Comparison of ENCODE assay signal across 24 cellular contexts in genomic region chr12:106308611-106309010, GRCh38. TPM values are rescaled to one million over a fixed set of nuclear protein-coding genes. Genes with fewer than 3 reads are reported as not detected.
DNase-seq lines count a peak whose midpoint lies in the region; ATAC-seq and TF ChIP-seq lines count a peak whose summit lies in the region.
"Had no signal": no experiment of that assay in that cellular context is flagged by ENCODE, and none has a peak within 500 bp of the region (broad histone marks: within the 10 kb centered on the region; RNA-seq: fewer than 3 reads in every experiment).

No MANE protein-coding gene starts in this region.

- H3K27me3 Mint-ChIP-seq in activated CD4-positive, alpha-beta T cell treated with anti-CD3 and anti-CD28 coated beads for 36 hours = no peaks in the 10 kb centered on the region
- no peaks in the 10 kb centered on the region for H3K27me3 Mint-ChIP-seq in activated T-helper 17 cell treated with anti-CD3 and anti-CD28 coated beads, Interleukin-2, amount 50 U/mL, for 72 hours
- H3K27me3 Mint-ChIP-seq: activated CD4-positive, alpha-beta memory T cell treated with anti-CD3 and anti-CD28 coated beads for 36 hours had no signal

- H3K4me2 ChIP-seq in hepatocyte = peak overlapping the region; percentile 63
- H3K4me2 ChIP-seq: A549 had no signal

- no peak overlapping the region for H3K4me3 ChIP-seq in hepatocyte
- H3K4me3 ChIP-seq: A549, GM12878, mucosa of descending colon, right lobe of liver had no signal

- H3K4me3 Mint-ChIP-seq in activated CD4-positive, alpha-beta T cell treated with anti-CD3 and anti-CD28 coated beads for 36 hours = no peak overlapping the region
- peak overlapping the region; percentile 93 for H3K4me3 Mint-ChIP-seq in activated T-helper 17 cell treated with anti-CD3 and anti-CD28 coated beads, Interleukin-2, amount 50 U/mL, for 72 hours
- H3K4me3 Mint-ChIP-seq in stimulated activated effector memory CD8-positive, alpha-beta T cell treated with anti-CD3 and anti-CD28 coated beads, Interleukin-12 subunit alpha, Interleukin-12 subunit beta, amount 100 ng/mL, for 72 hours = no peak overlapping the region
- H3K4me3 Mint-ChIP-seq: activated CD4-positive, alpha-beta memory T cell treated with anti-CD3 and anti-CD28 coated beads for 36 hours; activated T-cell treated with anti-CD3 and anti-CD28 coated beads, Interleukin-2, amount 50 U/mL, for 4 hours had no signal

- H3K4me1 ChIP-seq in hepatocyte (ENCODE audit: insufficient read depth) = peaks cover 47% of the 10 kb centered on the region

- peak overlapping the region; percentile 85 for H3K27ac ChIP-seq in hepatocyte
- H3K27ac ChIP-seq: A549, epithelial cell of prostate, foreskin keratinocyte, right lobe of liver had no signal

- POLR2A ChIA-PET in activated CD4-positive, alpha-beta T cell treated with anti-CD3 and anti-CD28 coated beads for 36 hours (lab: Charles Lee) = no interaction called here

- 87% methylated on average over 3 of the region's 3 CpGs for WGBS in hepatocyte (ENCODE audit: low lambda C conversion rate, missing lambda C conversion rate)

- no peaks in the 10 kb centered on the region for H3K9me3 ChIP-seq in hepatocyte (ENCODE audit: low read depth)
- H3K9me3 ChIP-seq: A549, mucosa of descending colon, right lobe of liver had no signal

- H3K4me1 Mint-ChIP-seq in activated CD4-positive, alpha-beta T cell treated with anti-CD3 and anti-CD28 coated beads for 36 hours = peaks cover 73% of the 10 kb centered on the region
- peaks cover 59% of the 10 kb centered on the region for H3K4me1 Mint-ChIP-seq in activated T-helper 17 cell treated with anti-CD3 and anti-CD28 coated beads, Interleukin-2, amount 50 U/mL, for 72 hours
- peaks cover 44% of the 10 kb centered on the region for H3K4me1 Mint-ChIP-seq in stimulated activated effector memory CD8-positive, alpha-beta T cell treated with anti-CD3 and anti-CD28 coated beads, Interleukin-12 subunit alpha, Interleukin-12 subunit beta, amount 100 ng/mL, for 72 hours

- H4K20me1 ChIP-seq in hepatocyte (ENCODE audit: insufficient read depth, poor library complexity, severe bottlenecking) = no peaks in the 10 kb centered on the region

- no peaks in the 10 kb centered on the region for H3K9me3 Mint-ChIP-seq in activated CD4-positive, alpha-beta T cell treated with anti-CD3 and anti-CD28 coated beads for 36 hours (ENCODE audit: low read depth)
- no peaks in the 10 kb centered on the region for H3K9me3 Mint-ChIP-seq in activated T-helper 17 cell treated with anti-CD3 and anti-CD28 coated beads, Interleukin-2, amount 50 U/mL, for 72 hours
- H3K9me3 Mint-ChIP-seq in stimulated activated effector memory CD8-positive, alpha-beta T cell treated with anti-CD3 and anti-CD28 coated beads, Interleukin-12 subunit alpha, Interleukin-12 subunit beta, amount 100 ng/mL, for 72 hours = no peaks in the 10 kb centered on the region
- H3K9me3 Mint-ChIP-seq: activated CD4-positive, alpha-beta memory T cell treated with anti-CD3 and anti-CD28 coated beads for 36 hours; activated T-cell treated with anti-CD3 and anti-CD28 coated beads, Interleukin-2, amount 50 U/mL, for 4 hours had no signal

- no peaks in the 10 kb centered on the region for H3K9me2 ChIP-seq in hepatocyte (replicated peaks; ENCODE audit: insufficient read depth)

- H3K36me3 Mint-ChIP-seq in activated CD4-positive, alpha-beta T cell treated with anti-CD3 and anti-CD28 coated beads for 36 hours (ENCODE audit: low read depth) = no peaks in the 10 kb centered on the region
- H3K36me3 Mint-ChIP-seq in activated T-helper 17 cell treated with anti-CD3 and anti-CD28 coated beads, Interleukin-2, amount 50 U/mL, for 72 hours (ENCODE audit: low read depth) = peaks cover 43% of the 10 kb centered on the region
- peaks cover 11% of the 10 kb centered on the region for H3K36me3 Mint-ChIP-seq in stimulated activated effector memory CD8-positive, alpha-beta T cell treated with anti-CD3 and anti-CD28 coated beads, Interleukin-12 subunit alpha, Interleukin-12 subunit beta, amount 100 ng/mL, for 72 hours
- H3K36me3 Mint-ChIP-seq: activated CD4-positive, alpha-beta memory T cell treated with anti-CD3 and anti-CD28 coated beads for 36 hours had no signal

- no peaks in the 10 kb centered on the region for H3K36me3 ChIP-seq in hepatocyte (replicated peaks; ENCODE audit: insufficient read depth, low read depth)
- H3K36me3 ChIP-seq: right lobe of liver had no signal

- peaks cover 23% of the 10 kb centered on the region for H3K79me2 ChIP-seq in hepatocyte

- DNase-seq in activated CD4-positive, alpha-beta T cell treated with anti-CD3 and anti-CD28 coated beads for 36 hours = no peak
- DNase-seq in activated CD4-positive, alpha-beta T cell treated with anti-CD3 and anti-CD28 coated beads, Interleukin-2, amount 50 U/mL, for 4 hours = no peak
- DNase-seq in hepatocyte (ENCODE audit: low spot score) = no peak
- DNase-seq in stimulated activated effector memory CD8-positive, alpha-beta T cell treated with anti-CD3 and anti-CD28 coated beads, Interleukin-12 subunit alpha, Interleukin-12 subunit beta, amount 100 ng/mL, for 72 hours (ENCODE audit: low spot score in 2 of 2) = no peak
- DNase-seq in amniotic stem cell (lab: John Stamatoyannopoulos, UW) = no peak
- DNase-seq in T-helper 1 cell = no peak
- DNase-seq in DMS 273 treated with DMSO at 0.1 percent for 48 hours (lab: John Stamatoyannopoulos, UW) = no peak
- DNase-seq: activated CD4-positive, alpha-beta memory T cell treated with anti-CD3 and anti-CD28 coated beads for 36 hours; activated T-cell treated with anti-CD3 and anti-CD28 coated beads, Interleukin-2, amount 50 U/mL, for 4 hours; C1 segment of cervical spinal cord; dermis blood vessel endothelial cell; foreskin keratinocyte; H7; mucosa of descending colon; NCI-H1417; NCI-H526; occipital lobe; right lobe of liver; SHP77 treated with DMSO at 0.1 percent for 48 hours had no signal

- no peak for TF ChIP-seq CTCF in hepatocyte (IDR thresholded peaks at IDR 0.05; ENCODE audit: poor library complexity)

- ATAC-seq in activated CD4-positive, alpha-beta T cell treated with anti-CD3 and anti-CD28 coated beads for 36 hours = no peak
- ATAC-seq in activated T-helper 17 cell treated with anti-CD3 and anti-CD28 coated beads, Interleukin-2, amount 50 U/mL, for 72 hours (replicated peaks) = peak; percentile 10
- no peak for ATAC-seq in stimulated activated effector memory CD8-positive, alpha-beta T cell treated with anti-CD3 and anti-CD28 coated beads, Interleukin-12 subunit alpha, Interleukin-12 subunit beta, amount 100 ng/mL, for 72 hours
- ATAC-seq: A549; activated T-cell treated with anti-CD3 and anti-CD28 coated beads, Interleukin-2, amount 50 U/mL, for 4 hours; foreskin keratinocyte; GM12878; HepG2; mucosa of descending colon; right lobe of liver had no signal

- H2AFZ ChIP-seq in hepatocyte = no peak overlapping the region

- intact Hi-C loops in activated CD4-positive, alpha-beta T cell treated with anti-CD3 and anti-CD28 coated beads for 36 hours (cut with DNase I, micrococcal nuclease) = no loop called here

- peak overlapping the region; percentile 52 for H3K27ac Mint-ChIP-seq in activated CD4-positive, alpha-beta T cell treated with anti-CD3 and anti-CD28 coated beads for 36 hours
- peak overlapping the region; percentile 56 for H3K27ac Mint-ChIP-seq in activated T-helper 17 cell treated with anti-CD3 and anti-CD28 coated beads, Interleukin-2, amount 50 U/mL, for 72 hours
- H3K27ac Mint-ChIP-seq in stimulated activated effector memory CD8-positive, alpha-beta T cell treated with anti-CD3 and anti-CD28 coated beads, Interleukin-12 subunit alpha, Interleukin-12 subunit beta, amount 100 ng/mL, for 72 hours = peak overlapping the region; percentile 29
- H3K27ac Mint-ChIP-seq: activated CD4-positive, alpha-beta memory T cell treated with anti-CD3 and anti-CD28 coated beads for 36 hours had no signal

- CTCF ChIA-PET in activated CD4-positive, alpha-beta T cell treated with anti-CD3 and anti-CD28 coated beads for 36 hours (lab: Charles Lee) = interaction anchor here (1.2 to 1.3 kb wide), 2 partner anchors 9 to 26 kb away, joined by 3 read pairs; no protein-coding TSS in a partner anchor

- H3K27me3 ChIP-seq in hepatocyte = no peaks in the 10 kb centered on the region
- H3K27me3 ChIP-seq: foreskin keratinocyte, right lobe of liver had no signal

RNA-seq across cellular contexts. Expression of gene TCP11L2, which starts 6.1 kb away (rescaled TPM):
- total RNA-seq in activated CD4-positive, alpha-beta T cell treated with anti-CD3 and anti-CD28 coated beads for 36 hours = 10 to 100 TPM in 1 of 2 experiments, 1 to 10 TPM in 1; 8.6 to 11.8 TPM
- 10 to 100 TPM in 1 of 2 donors, 1 to 10 TPM in 1; 9.6 to 22.4 TPM for total RNA-seq in activated T-helper 17 cell treated with anti-CD3 and anti-CD28 coated beads, Interleukin-2, amount 50 U/mL, for 72 hours
- total RNA-seq in hepatocyte = 30.7 and 38.4 TPM in 2 replicates
- 8.5 and 9.6 TPM in 2 replicates for polyA plus RNA-seq in hepatocyte

RNA-seq across cellular contexts. Expression of gene POLR3B, which starts 48.9 kb away (rescaled TPM):
- 10 to 100 TPM in 1 of 2 experiments, 1 to 10 TPM in 1; 9.1 to 11.7 TPM for total RNA-seq in activated CD4-positive, alpha-beta T cell treated with anti-CD3 and anti-CD28 coated beads for 36 hours
- 1 to 10 TPM; 3.0 to 8.7 TPM for total RNA-seq in activated T-helper 17 cell treated with anti-CD3 and anti-CD28 coated beads, Interleukin-2, amount 50 U/mL, for 72 hours
- total RNA-seq in hepatocyte = 9.6 and 10.4 TPM in 2 replicates
- polyA plus RNA-seq in hepatocyte = 8.1 and 8.4 TPM in 2 replicates
